Comparison of ENCODE assay signal across 10 cellular contexts in the genomic region with DNA sequence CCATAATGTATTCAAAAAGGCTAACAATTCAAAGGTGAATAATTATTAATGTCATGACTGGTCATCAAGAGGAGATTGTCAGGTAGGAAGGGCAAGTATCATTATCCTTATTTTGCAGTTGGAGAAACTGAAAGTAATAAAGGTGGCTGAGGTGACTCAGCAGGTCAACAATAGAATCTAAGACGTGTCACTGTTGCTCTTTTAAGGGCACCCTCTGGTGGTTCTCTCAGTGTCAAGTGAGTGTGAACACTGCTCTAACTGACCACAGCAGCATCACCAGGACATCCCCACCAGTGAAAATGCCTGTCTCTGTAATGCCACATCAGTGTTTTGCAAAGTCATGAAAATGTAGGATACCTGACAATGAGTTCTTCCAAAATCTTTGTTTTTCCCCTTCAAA.
DNase-seq lines count a peak whose midpoint lies in the region; ATAC-seq, FAIRE-seq and TF ChIP-seq lines count a peak whose summit lies in the region.
"Had no signal": no experiment of that assay in that cellular context is flagged by ENCODE, and none has a peak within 500 bp of the region (broad histone marks: within the 10 kb centered on the region; RNA-seq: fewer than 3 reads in every experiment).

No MANE protein-coding gene starts in this region.

- H3K9me3 Mint-ChIP-seq in type B pancreatic cell, result no peaks in the 10 kb centered on the region

- TF ChIP-seq RAD21 in H1 (IDR thresholded peaks at IDR 0.05 in 1 of 2, conservative IDR thresholded peaks at IDR 0.05 in 1 of 2; ENCODE audit: low read depth in 2 of 2, low read length in 2 of 2), result no peak

- FAIRE-seq in H1 (lab: Jason Lieb, UNC), result no peak
- FAIRE-seq: HTR-8/SVneo had no signal

- H3K4me3 ChIP-seq in H1 (ENCODE audit: extremely low read depth in 1 of 4, insufficient read depth in 2 of 4, low read depth in 3 of 4, low read length in 4 of 4), result no peak overlapping the region

- H3K4me1 ChIP-seq in H1 (replicated peaks in 1 of 4; ENCODE audit: control insufficient read depth in 3 of 4, insufficient read depth in 4 of 4, low read length in 3 of 4), result no peaks in the 10 kb centered on the region

- 63% methylated on average over 1 of the region's 1 CpG; no CpG with 5 or more reads in 1 of the 2 experiments for WGBS in H1 (ENCODE audit: extremely low coverage in 1 of 2, insufficient coverage in 1 of 2, insufficient read length in 1 of 2, insufficient replicate concordance in 2 of 2, low coverage in 1 of 2, low lambda C conversion rate in 2 of 2, missing lambda C conversion rate in 1 of 2), 2 experiments

- no peak overlapping the region for H2BK5ac ChIP-seq in H1 (ENCODE audit: low read depth, low read length)

- H2BK12ac ChIP-seq in H1 (ENCODE audit: low read depth, low read length), result no peak overlapping the region

- H3K27me3 ChIP-seq in H1 (replicated peaks in 1 of 4; ENCODE audit: control insufficient read depth in 3 of 4, extremely low read depth in 1 of 4, insufficient read depth in 3 of 4, low read length in 3 of 4), result no peaks in the 10 kb centered on the region

- H3K4ac ChIP-seq in H1 (replicated peaks; ENCODE audit: insufficient read length, low read depth, low read length), result no peak overlapping the region

- no peak overlapping the region for H3K27ac Mint-ChIP-seq in type B pancreatic cell

- no peak overlapping the region for H3K23ac ChIP-seq in H1 (ENCODE audit: insufficient read length)

- H3K23me2 ChIP-seq in H1 (ENCODE audit: low read depth, low read length), result no peaks in the 10 kb centered on the region

- H3K56ac ChIP-seq in H1 (replicated peaks; ENCODE audit: insufficient read length, low read depth, low read length), result no peak overlapping the region

- H4K91ac ChIP-seq in H1 (replicated peaks; ENCODE audit: insufficient read length, low read length), result no peak overlapping the region

- H2BK20ac ChIP-seq in H1 (ENCODE audit: low read length), result no peak overlapping the region

- POLR2A ChIA-PET in H1 (lab: Charles Lee; ENCODE audit: partially characterized antibody), result no interaction called here

- no peaks in the 10 kb centered on the region for H3K4me1 Mint-ChIP-seq in type B pancreatic cell (ENCODE audit: unreplicated experiment)

- H3K27ac ChIP-seq in H1 (ENCODE audit: low read depth, low read length), result no peak overlapping the region

- H3K79me2 ChIP-seq in H1 (ENCODE audit: control insufficient read depth in 1 of 2, insufficient read depth in 2 of 2, low read length in 2 of 2), result no peaks in the 10 kb centered on the region

- H3K4me2 ChIP-seq in H1 (ENCODE audit: insufficient read depth in 1 of 2, low read depth in 2 of 2, low read length in 2 of 2), result no peak overlapping the region

- H4K5ac ChIP-seq in H1 (ENCODE audit: insufficient read length, low read depth, low read length), result no peak overlapping the region

- H3K27me3 Mint-ChIP-seq in type B pancreatic cell, result no peaks in the 10 kb centered on the region

- no peak overlapping the region for H3K9ac ChIP-seq in H1 (replicated peaks in 1 of 4; ENCODE audit: extremely low read depth in 1 of 4, low read depth in 3 of 4, low read length in 3 of 4)

- no peak overlapping the region for H2AFZ ChIP-seq in H1 (ENCODE audit: low read length)

- TF ChIP-seq POLR2A in H1 (IDR thresholded peaks at IDR 0.05; ENCODE audit: control extremely low read depth in 1 of 2, low read depth in 2 of 2, low read length in 2 of 2), result no peak

- DNase-seq in H1 (ENCODE audit: low read depth in 1 of 2, low spot score in 2 of 2) (no peak), DMS153 (lab: John Stamatoyannopoulos, UW) (no peak), type B pancreatic cell (ENCODE audit: extremely low spot score, unreplicated experiment) (no peak), NCI-H1694 treated with DMSO at 0.1 percent for 48 hours (lab: John Stamatoyannopoulos, UW) (no peak), islet precursor cell (no peak)

- H2BK120ac ChIP-seq in H1 (replicated peaks; ENCODE audit: low read depth, low read length), result no peak overlapping the region

- no peak overlapping the region for H3K18ac ChIP-seq in H1 (ENCODE audit: extremely low read depth, low read length)

- no peaks in the 10 kb centered on the region for H3K9me3 ChIP-seq in H1 (ENCODE audit: insufficient read depth in 2 of 2, low read depth in 1 of 2, low read length in 1 of 2)

- CTCF ChIA-PET in H1 (lab: Charles Lee; ENCODE audit: partially characterized antibody), result interaction anchor here (0.9 kb wide), 1 partner anchor 459 kb away, joined by 3 read pairs; no protein-coding TSS in a partner anchor

- H4K8ac ChIP-seq in H1 (ENCODE audit: extremely low read depth, insufficient read depth, low read length), result no peak overlapping the region

- no peaks in the 10 kb centered on the region for H4K20me1 ChIP-seq in H1 (replicated peaks in 1 of 2; ENCODE audit: control insufficient read depth in 1 of 2, insufficient read depth in 2 of 2, low read length in 2 of 2)

- no peaks in the 10 kb centered on the region for H3K79me1 ChIP-seq in H1 (ENCODE audit: low read depth, low read length)

- ATAC-seq in GM21360 (IDR thresholded peaks at IDR 0.05; ENCODE audit: unreplicated experiment) (peak; percentile 98), HG03135 (IDR thresholded peaks at IDR 0.05; ENCODE audit: unreplicated experiment) (peak; percentile 98)
- ATAC-seq: SK-N-SH treated with all-trans-retinoic acid at 6 μM for 48 hours had no signal

- H3K36me3 ChIP-seq in H1 (ENCODE audit: control insufficient read depth in 2 of 4, insufficient read depth in 4 of 4, low read length in 3 of 4), result no peaks in the 10 kb centered on the region

- TF ChIP-seq CTCF in GM12873 (IDR thresholded peaks at IDR 0.05; ENCODE audit: insufficient read depth, low read depth, low read length, missing control alignments) (peak; percentile 29), H1 (IDR thresholded peaks at IDR 0.05; ENCODE audit: control extremely low read depth in 1 of 3, insufficient read depth in 1 of 3, low read depth in 1 of 3, low read length in 3 of 3) (no peak), type B pancreatic cell (conservative IDR thresholded peaks at IDR 0.05) (no peak)

- H3K36me3 Mint-ChIP-seq in type B pancreatic cell, result no peaks in the 10 kb centered on the region

- H2BK15ac ChIP-seq in H1 (ENCODE audit: low read length), result no peak overlapping the region

- no peak overlapping the region for H3K14ac ChIP-seq in H1 (ENCODE audit: insufficient read length)

- H3K4me3 Mint-ChIP-seq in type B pancreatic cell, result no peak overlapping the region

- TF ChIP-seq EP300 in H1 (IDR thresholded peaks at IDR 0.05; ENCODE audit: borderline replicate concordance in 1 of 2, low read depth in 2 of 2, low read length in 2 of 2), result no peak

- H2AK5ac ChIP-seq in H1 (ENCODE audit: low read depth, low read length), result no peak overlapping the region

TF ChIP-seq in H1, 55 proteins besides CTCF, POLR2A, EP300 and RAD21:
- TF ChIP-seq MAFK (IDR thresholded peaks at IDR 0.05; ENCODE audit: low read depth, low read length) (peak; percentile 54; the same call in 1 of the 2 replicates), SP4 (IDR thresholded peaks at IDR 0.05; ENCODE audit: low read length) (no peak), BACH1 (IDR thresholded peaks at IDR 0.05; ENCODE audit: low read length) (peak; percentile 81; the same call in 1 of the 2 replicates), ATF3 (IDR thresholded peaks at IDR 0.05; ENCODE audit: insufficient read depth, low read depth, low read length) (no peak)
